Comparison of ENCODE assay signal across 8 cellular contexts in genomic region chr3:171810278-171811058, GRCh38. TPM values are rescaled to one million over a fixed set of nuclear protein-coding genes. Genes with fewer than 3 reads are reported as not detected.
DNase-seq lines count a peak whose midpoint lies in the region; ATAC-seq and TF ChIP-seq lines count a peak whose summit lies in the region.

A gene with protein sequence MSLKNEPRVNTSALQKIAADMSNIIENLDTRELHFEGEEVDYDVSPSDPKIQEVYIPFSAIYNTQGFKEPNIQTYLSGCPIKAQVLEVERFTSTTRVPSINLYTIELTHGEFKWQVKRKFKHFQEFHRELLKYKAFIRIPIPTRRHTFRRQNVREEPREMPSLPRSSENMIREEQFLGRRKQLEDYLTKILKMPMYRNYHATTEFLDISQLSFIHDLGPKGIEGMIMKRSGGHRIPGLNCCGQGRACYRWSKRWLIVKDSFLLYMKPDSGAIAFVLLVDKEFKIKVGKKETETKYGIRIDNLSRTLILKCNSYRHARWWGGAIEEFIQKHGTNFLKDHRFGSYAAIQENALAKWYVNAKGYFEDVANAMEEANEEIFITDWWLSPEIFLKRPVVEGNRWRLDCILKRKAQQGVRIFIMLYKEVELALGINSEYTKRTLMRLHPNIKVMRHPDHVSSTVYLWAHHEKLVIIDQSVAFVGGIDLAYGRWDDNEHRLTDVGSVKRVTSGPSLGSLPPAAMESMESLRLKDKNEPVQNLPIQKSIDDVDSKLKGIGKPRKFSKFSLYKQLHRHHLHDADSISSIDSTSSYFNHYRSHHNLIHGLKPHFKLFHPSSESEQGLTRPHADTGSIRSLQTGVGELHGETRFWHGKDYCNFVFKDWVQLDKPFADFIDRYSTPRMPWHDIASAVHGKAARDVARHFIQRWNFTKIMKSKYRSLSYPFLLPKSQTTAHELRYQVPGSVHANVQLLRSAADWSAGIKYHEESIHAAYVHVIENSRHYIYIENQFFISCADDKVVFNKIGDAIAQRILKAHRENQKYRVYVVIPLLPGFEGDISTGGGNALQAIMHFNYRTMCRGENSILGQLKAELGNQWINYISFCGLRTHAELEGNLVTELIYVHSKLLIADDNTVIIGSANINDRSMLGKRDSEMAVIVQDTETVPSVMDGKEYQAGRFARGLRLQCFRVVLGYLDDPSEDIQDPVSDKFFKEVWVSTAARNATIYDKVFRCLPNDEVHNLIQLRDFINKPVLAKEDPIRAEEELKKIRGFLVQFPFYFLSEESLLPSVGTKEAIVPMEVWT (minus strand): TSS chr3:171810483. CDS start chr3:171738051, 72,432 bp downstream.

- no peaks in the 10 kb centered on the region for H3K9me3 Mint-ChIP-seq in CD14-positive monocyte
- no peaks in the 10 kb centered on the region for H3K9me3 Mint-ChIP-seq in neural crest cell

- TF ChIP-seq CTCF in CD14-positive monocyte (IDR thresholded peaks at IDR 0.05) (no peak), gastroesophageal sphincter (IDR thresholded peaks at IDR 0.05) (no peak), neural crest cell (conservative IDR thresholded peaks at IDR 0.05) (no peak)

- H3K4me3 ChIP-seq in gastroesophageal sphincter: peak within 1 kb of the TSS; percentile 71 to 81
- H3K4me3 ChIP-seq in urinary bladder (ENCODE audit: low read depth, low read length): peak within 1 kb of the TSS; percentile 52

- WGBS in gastroesophageal sphincter (ENCODE audit: low coverage in 1 of 2), 2 donors: 5 to 18% methylated on average over 10 to 15 of the region's 58 CpGs
- 5% methylated on average over 58 of the region's 58 CpGs for WGBS in urinary bladder

- peak; percentile 28 for ATAC-seq in HG03175 (IDR thresholded peaks at IDR 0.05; ENCODE audit: unreplicated experiment)
- ATAC-seq in gastroesophageal sphincter: peak; percentile 73

- TF ChIP-seq POLR2A in GM19099 (IDR thresholded peaks at IDR 0.05; ENCODE audit: extremely low read depth, insufficient read length, low read depth) (peak; percentile 70), gastroesophageal sphincter (IDR thresholded peaks at IDR 0.05) (peak; percentile 35 to 55)

- H3K9me3 ChIP-seq in gastroesophageal sphincter: no peaks in the 10 kb centered on the region

- no peaks in the 10 kb centered on the region for H3K36me3 ChIP-seq in gastroesophageal sphincter
- H3K36me3 ChIP-seq in urinary bladder (ENCODE audit: insufficient read depth): no peaks in the 10 kb centered on the region

- intact Hi-C loops in CD14-positive monocyte (cut with micrococcal nuclease): loop anchor here (5.0 kb wide), 1 partner anchor 33 kb away; no protein-coding TSS in a partner anchor

- peaks cover 64% of the 10 kb centered on the region for H3K4me1 Mint-ChIP-seq in CD14-positive monocyte
- H3K4me1 Mint-ChIP-seq in neural crest cell: peaks cover 14% of the 10 kb centered on the region

- H3K4me3 Mint-ChIP-seq in CD14-positive monocyte: peak within 1 kb of the TSS; percentile 92 to 94
- peak within 1 kb of the TSS; percentile 84 for H3K4me3 Mint-ChIP-seq in neural crest cell

- no peaks in the 10 kb centered on the region for H3K27me3 Mint-ChIP-seq in CD14-positive monocyte (ENCODE audit: low read depth in 3 of 3)
- peaks cover 36% of the 10 kb centered on the region for H3K27me3 Mint-ChIP-seq in neural crest cell (ENCODE audit: low read depth)

- no peak for TF ChIP-seq EP300 in gastroesophageal sphincter (IDR thresholded peaks at IDR 0.05)

- DNase-seq in CD14-positive monocyte (ENCODE audit: low spot score): peak; percentile 60
- peak; percentile 71 for DNase-seq in NOMO-1 treated with dmso at 0.1 percent for 144 hours (lab: John Stamatoyannopoulos, UW; ENCODE audit: unreplicated experiment)
- peak; percentile 46 for DNase-seq in activated naive CD4-positive, alpha-beta T cell treated with Interleukin-2 at 50 U/mL for 16 hours
- DNase-seq in neural crest cell (ENCODE audit: low read depth, low spot score): peak; percentile 34

- H3K27ac Mint-ChIP-seq in CD14-positive monocyte (peak within 1 kb of the TSS; percentile 88 to 97 (median 96)), neural crest cell (ENCODE audit: unreplicated experiment) (no peak within 1 kb of the TSS)

- H3K27me3 ChIP-seq in gastroesophageal sphincter: no peaks in the 10 kb centered on the region

- H3K27ac ChIP-seq in gastroesophageal sphincter: peak within 1 kb of the TSS; percentile 91 to 94 (median 92)
- peak within 1 kb of the TSS; percentile 83 for H3K27ac ChIP-seq in urinary bladder (ENCODE audit: low read depth)

- H3K36me3 Mint-ChIP-seq in CD14-positive monocyte (no peaks in the 10 kb centered on the region), neural crest cell (ENCODE audit: low read depth) (peaks cover under 1% of the 10 kb centered on the region)

- H3K4me1 ChIP-seq in gastroesophageal sphincter (peaks cover 3 to 40% (median 5%) of the 10 kb centered on the region in 3 donors), urinary bladder (ENCODE audit: insufficient read depth) (no peaks in the 10 kb centered on the region)

RNA-seq across cellular contexts. Expression of the gene that starts here (rescaled TPM):
- polyA plus RNA-seq in CD14-positive monocyte (1 to 10 TPM; 5.1 to 5.8 TPM), urinary bladder (3.5 TPM)
- total RNA-seq in gastroesophageal sphincter (10 to 100 TPM in 3 of 4 donors, 1 to 10 TPM in 1; 7.0 to 17.1 (median 13.6) TPM), neural crest cell (0.89 and 0.93 TPM in 2 replicates), urinary bladder (43.3 TPM)

Comparison
In these comparisons a context has a peak if more than half of its experiments do, and no peak if none do; other contexts are left out.
1. Peak in every context shown above with its lines: DNase-seq, ATAC-seq, H3K4me3 ChIP-seq and H3K27ac ChIP-seq.
2. Peak in DNase-seq in neural crest cell; RNA of the gene not detected or under 1 TPM.